Comparison of ENCODE assay signal across 17 cellular contexts in genomic region chr18:65124633-65125032, GRCh38.
DNase-seq lines count a peak whose midpoint lies in the region; ATAC-seq and TF ChIP-seq lines count a peak whose summit lies in the region.
"Had no signal": no experiment of that assay in that cellular context is flagged by ENCODE, and none has a peak within 500 bp of the region (broad histone marks: within the 10 kb centered on the region; RNA-seq: fewer than 3 reads in every experiment).

No MANE protein-coding gene starts in this region.

- H3K79me2 ChIP-seq in ACC112 (ENCODE audit: control insufficient read depth, insufficient read depth, low read length, unreplicated experiment) (no peaks in the 10 kb centered on the region), parathyroid adenoma (no peaks in the 10 kb centered on the region)

- ATAC-seq in esophagus mucosa = no peak
- no peak for ATAC-seq in stimulated activated effector memory CD8-positive, alpha-beta T cell treated with anti-CD3 and anti-CD28 coated beads, Interleukin-12 subunit alpha, Interleukin-12 subunit beta, amount 100 ng/mL, for 72 hours
- ATAC-seq: activated CD4-positive, alpha-beta T cell treated with anti-CD3 and anti-CD28 coated beads for 36 hours had no signal

- no peaks in the 10 kb centered on the region for H3K9me3 ChIP-seq in parathyroid adenoma (ENCODE audit: control insufficient read depth, low read length)
- H3K9me3 ChIP-seq: SJSA1 had no signal

- H3K4me2 ChIP-seq in parathyroid adenoma (ENCODE audit: low read length) = peak overlapping the region; percentile 47

- H3K27ac ChIP-seq in ACC112 (ENCODE audit: low read depth, low read length) = no peak overlapping the region
- no peak overlapping the region for H3K27ac ChIP-seq in coronary artery
- no peak overlapping the region for H3K27ac ChIP-seq in parathyroid adenoma
- H3K27ac ChIP-seq: SJSA1 had no signal

- no peaks in the 10 kb centered on the region for H3K4me1 Mint-ChIP-seq in stimulated activated effector memory CD8-positive, alpha-beta T cell treated with anti-CD3 and anti-CD28 coated beads, Interleukin-12 subunit alpha, Interleukin-12 subunit beta, amount 100 ng/mL, for 72 hours
- H3K4me1 Mint-ChIP-seq: activated CD4-positive, alpha-beta T cell treated with anti-CD3 and anti-CD28 coated beads for 36 hours had no signal

- H3K27me3 ChIP-seq in ACC112 (ENCODE audit: insufficient read depth, low read length) (no peaks in the 10 kb centered on the region), parathyroid adenoma (ENCODE audit: control insufficient read depth, insufficient read depth, low read length) (no peaks in the 10 kb centered on the region)
- H3K27me3 ChIP-seq: SJSA1 had no signal

- TF ChIP-seq CTCF in coronary artery (IDR thresholded peaks at IDR 0.05) (no peak), parathyroid adenoma (IDR thresholded peaks at IDR 0.05) (no peak)

- no peaks in the 10 kb centered on the region for H3K4me1 ChIP-seq in ACC112 (ENCODE audit: control insufficient read depth, insufficient read depth, low read length, unreplicated experiment)
- H3K4me1 ChIP-seq in parathyroid adenoma = no peaks in the 10 kb centered on the region
- H3K4me1 ChIP-seq: SJSA1 had no signal

- no peaks in the 10 kb centered on the region for H3K36me3 Mint-ChIP-seq in stimulated activated effector memory CD8-positive, alpha-beta T cell treated with anti-CD3 and anti-CD28 coated beads, Interleukin-12 subunit alpha, Interleukin-12 subunit beta, amount 100 ng/mL, for 72 hours

- H3K4me3 ChIP-seq in ACC112 (ENCODE audit: low read depth, low read length) = peak overlapping the region; percentile 40; the same call in 1 of the 2 replicates
- peak overlapping the region; percentile 57 for H3K4me3 ChIP-seq in coronary artery
- no peak overlapping the region for H3K4me3 ChIP-seq in parathyroid adenoma (ENCODE audit: low read depth, low read length)
- H3K4me3 ChIP-seq: SJSA1 had no signal

- no peak overlapping the region for H3K4me3 Mint-ChIP-seq in stimulated activated effector memory CD8-positive, alpha-beta T cell treated with anti-CD3 and anti-CD28 coated beads, Interleukin-12 subunit alpha, Interleukin-12 subunit beta, amount 100 ng/mL, for 72 hours
- H3K4me3 Mint-ChIP-seq: activated CD4-positive, alpha-beta T cell treated with anti-CD3 and anti-CD28 coated beads for 36 hours; HFFc6; T-helper 2 cell treated with Interferon-gamma antibody and Interleukin-4, amounts not matched to agents 5 μg/mL and 100 μg/mL, for 36 hours had no signal

- H2AFZ ChIP-seq in ACC112 (ENCODE audit: low read length, unreplicated experiment) (no peak overlapping the region), parathyroid adenoma (no peak overlapping the region)

- H3K9me3 Mint-ChIP-seq in stimulated activated effector memory CD8-positive, alpha-beta T cell treated with anti-CD3 and anti-CD28 coated beads, Interleukin-12 subunit alpha, Interleukin-12 subunit beta, amount 100 ng/mL, for 72 hours = peaks cover 16% of the 10 kb centered on the region

- peak; percentile 46 for DNase-seq in HT1080 (ENCODE audit: low read depth)
- no peak for DNase-seq in coronary artery (ENCODE audit: low spot score)
- DNase-seq in AML-193 (lab: John Stamatoyannopoulos, UW) = no peak
- DNase-seq in NCI-H1694 treated with DMSO at 0.1 percent for 48 hours (lab: John Stamatoyannopoulos, UW) = no peak
- no peak for DNase-seq in stimulated activated effector memory CD8-positive, alpha-beta T cell treated with anti-CD3 and anti-CD28 coated beads, Interleukin-12 subunit alpha, Interleukin-12 subunit beta, amount 100 ng/mL, for 72 hours (ENCODE audit: low spot score in 2 of 2)
- DNase-seq: activated CD4-positive, alpha-beta T cell treated with anti-CD3 and anti-CD28 coated beads for 36 hours; activated CD8-positive, alpha-beta memory T cell treated with anti-CD3 and anti-CD28 coated beads, Interleukin-2, amount 50 U/mL, for 48 hours; activated naive CD4-positive, alpha-beta T cell treated with anti-CD3 and anti-CD28 coated beads, Interleukin-2, amount 50 U/mL, for 16 hours; foreskin fibroblast; HFFc6; NCI-H187; stimulated activated naive CD4-positive, alpha-beta T cell had no signal

- no peaks in the 10 kb centered on the region for H3K36me3 ChIP-seq in ACC112 (ENCODE audit: insufficient read depth, low read length)
- no peaks in the 10 kb centered on the region for H3K36me3 ChIP-seq in parathyroid adenoma (ENCODE audit: control insufficient read depth, insufficient read depth, low read length)
- H3K36me3 ChIP-seq: SJSA1 had no signal

- H3K27ac Mint-ChIP-seq in stimulated activated effector memory CD8-positive, alpha-beta T cell treated with anti-CD3 and anti-CD28 coated beads, Interleukin-12 subunit alpha, Interleukin-12 subunit beta, amount 100 ng/mL, for 72 hours = no peak overlapping the region
- H3K27ac Mint-ChIP-seq: activated CD4-positive, alpha-beta T cell treated with anti-CD3 and anti-CD28 coated beads for 36 hours; HFFc6; T-helper 2 cell treated with Interferon-gamma antibody and Interleukin-4, amounts not matched to agents 5 μg/mL and 100 μg/mL, for 36 hours had no signal

- H3K9ac ChIP-seq in parathyroid adenoma = no peak overlapping the region
